13 cellular contexts compared by ENCODE assay signal in the genomic region with DNA sequence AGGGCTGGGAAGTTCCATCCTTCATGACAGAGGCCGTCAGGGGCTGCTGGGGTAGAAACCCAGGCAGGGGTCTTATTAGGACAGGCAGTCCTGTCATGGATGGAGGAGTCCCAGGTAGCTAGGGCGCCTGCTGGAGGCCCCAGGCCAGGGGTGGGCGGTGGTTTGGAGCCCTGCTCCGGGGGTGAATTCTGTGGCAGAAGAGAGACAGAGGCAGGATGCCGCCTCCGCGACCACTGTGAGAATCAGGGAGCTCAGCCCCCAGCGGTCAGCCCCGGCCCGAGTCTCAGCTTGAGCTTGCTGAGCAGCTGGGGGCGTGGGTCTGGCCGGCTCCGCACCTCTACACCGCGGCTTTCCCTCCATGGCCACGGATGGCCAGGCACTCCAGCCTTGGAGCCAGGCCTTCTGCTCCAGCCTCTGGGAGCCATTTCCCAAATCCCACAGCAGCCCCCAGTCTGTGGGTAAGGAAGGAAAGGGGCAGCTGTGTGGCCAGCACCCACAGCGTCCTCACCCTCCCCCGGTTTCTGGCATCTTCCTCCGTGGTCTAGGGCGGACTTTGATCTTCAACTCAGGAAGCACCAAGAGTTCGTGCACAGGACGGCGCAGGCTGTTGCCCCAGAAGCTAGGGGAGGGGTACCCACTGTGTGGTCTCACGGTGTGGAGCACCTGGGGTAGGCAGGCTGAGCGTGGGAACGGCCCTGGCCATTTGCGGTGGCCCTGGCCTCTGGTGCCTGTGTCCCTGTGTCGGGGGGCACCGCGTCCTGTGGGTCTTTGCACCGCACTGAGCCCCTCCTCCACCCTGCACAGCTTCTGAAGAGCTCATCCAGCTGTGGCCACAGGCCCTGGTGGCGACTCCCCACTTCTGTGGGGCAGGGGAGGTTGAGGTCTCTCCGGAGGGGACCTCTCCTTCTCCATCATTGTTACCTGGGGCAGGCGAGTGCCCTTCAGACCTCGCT. TPM values are rescaled to one million over a fixed set of nuclear protein-coding genes. Genes with fewer than 3 reads are reported as not detected.
A peak's percentile ranks its signal among the peaks of the same experiment; 100 is the strongest.
DNase-seq lines count a peak whose midpoint lies in the region; ATAC-seq and TF ChIP-seq lines count a peak whose summit lies in the region.
"Had no signal": no experiment of that assay in that cellular context is flagged by ENCODE, and none has a peak within 500 bp of the region (broad histone marks: within the 10 kb centered on the region; RNA-seq: fewer than 3 reads in every experiment).

No MANE protein-coding gene starts in this region.

- TF ChIP-seq CTCF in Caco-2 (IDR thresholded peaks at IDR 0.05; ENCODE audit: insufficient read depth in 1 of 2, low read depth in 1 of 2, low read length in 1 of 2, severe bottlenecking in 1 of 2, unreplicated experiment in 1 of 2) (no peak), Peyer's patch (IDR thresholded peaks at IDR 0.05) (no peak), prostate gland (IDR thresholded peaks at IDR 0.05) (no peak)

- no peaks in the 10 kb centered on the region for H3K36me3 Mint-ChIP-seq in Caco-2 (ENCODE audit: insufficient read depth, unreplicated experiment)
- H3K36me3 Mint-ChIP-seq in activated naive CD4-positive, alpha-beta T cell treated with anti-CD3 and anti-CD28 coated beads for 36 hours (ENCODE audit: low read depth), result peaks cover 11% of the 10 kb centered on the region
- H3K36me3 Mint-ChIP-seq in naive thymus-derived CD8-positive, alpha-beta T cell, result no peaks in the 10 kb centered on the region

- ATAC-seq in naive thymus-derived CD8-positive, alpha-beta T cell, result peak; percentile 46 to 55
- ATAC-seq in HG02588 (IDR thresholded peaks at IDR 0.05; ENCODE audit: unreplicated experiment) (no peak), HG02642 (IDR thresholded peaks at IDR 0.05; ENCODE audit: poor library complexity, unreplicated experiment) (no peak), GM19035 (IDR thresholded peaks at IDR 0.05; ENCODE audit: unreplicated experiment) (no peak)
- ATAC-seq: sciatic nerve had no signal

- intact Hi-C loops in Caco-2 (cut with micrococcal nuclease; ENCODE audit: unreplicated experiment), result no loop called here
- intact Hi-C loops in activated naive CD4-positive, alpha-beta T cell treated with anti-CD3 and anti-CD28 coated beads for 36 hours (cut with micrococcal nuclease), result loop anchor here (1.0 kb wide), 1 partner anchor 47 kb away; no protein-coding TSS in a partner anchor
- intact Hi-C loops in prostate gland (cut with DNase I), result no loop called here

- peak in 1 of 2 experiments; percentile 55 for DNase-seq in Caco-2
- peak in 1 of 3 donors; percentile 45 for DNase-seq in Peyer's patch
- peak; percentile 58 for DNase-seq in activated naive CD4-positive, alpha-beta T cell treated with anti-CD3 and anti-CD28 coated beads for 36 hours
- peak in 6 of 10 donors; percentile 37 to 76 (median 64) for DNase-seq in naive thymus-derived CD8-positive, alpha-beta T cell
- no peak for DNase-seq in prostate gland (ENCODE audit: low spot score)

- no peaks in the 10 kb centered on the region for H3K4me1 Mint-ChIP-seq in Caco-2 (ENCODE audit: low read depth, unreplicated experiment)
- H3K4me1 Mint-ChIP-seq in activated naive CD4-positive, alpha-beta T cell treated with anti-CD3 and anti-CD28 coated beads for 36 hours (ENCODE audit: low read depth), result peaks cover 79% of the 10 kb centered on the region
- peaks cover 43 to 93% (median 81%) of the 10 kb centered on the region in 4 donors for H3K4me1 Mint-ChIP-seq in naive thymus-derived CD8-positive, alpha-beta T cell

- H3K4me3 ChIP-seq in Caco-2 (ENCODE audit: low read depth, low read length) (no peak overlapping the region), Peyer's patch (peak overlapping the region in 2 of 4 donors; percentile 11 to 13), prostate gland (no peak overlapping the region)

- H3K4me3 Mint-ChIP-seq in Caco-2 (ENCODE audit: unreplicated experiment), result no peak overlapping the region
- H3K4me3 Mint-ChIP-seq in activated naive CD4-positive, alpha-beta T cell treated with anti-CD3 and anti-CD28 coated beads for 36 hours, result peak overlapping the region; percentile 93
- H3K4me3 Mint-ChIP-seq in naive thymus-derived CD8-positive, alpha-beta T cell, result peak overlapping the region; percentile 80 to 97 (median 89)

- H3K36me3 ChIP-seq in Caco-2 (ENCODE audit: control insufficient read depth, insufficient read depth, low read length) (no peaks in the 10 kb centered on the region), Peyer's patch (no peaks in the 10 kb centered on the region), prostate gland (no peaks in the 10 kb centered on the region)

- H3K27ac Mint-ChIP-seq in Caco-2 (ENCODE audit: unreplicated experiment), result peak overlapping the region; percentile 50
- H3K27ac Mint-ChIP-seq in activated naive CD4-positive, alpha-beta T cell treated with anti-CD3 and anti-CD28 coated beads for 36 hours, result peak overlapping the region; percentile 100
- H3K27ac Mint-ChIP-seq in naive thymus-derived CD8-positive, alpha-beta T cell, result peak overlapping the region; percentile 82 to 100 (median 100)

- H3K27me3 ChIP-seq in Caco-2 (replicated peaks; ENCODE audit: control insufficient read depth, insufficient read depth, low read length), result no peaks in the 10 kb centered on the region
- H3K27me3 ChIP-seq in Peyer's patch, result no peaks in the 10 kb centered on the region
- no peaks in the 10 kb centered on the region for H3K27me3 ChIP-seq in prostate gland (replicated peaks; ENCODE audit: insufficient read depth)

- no peaks in the 10 kb centered on the region for H3K9me3 ChIP-seq in Caco-2
- H3K9me3 ChIP-seq in Peyer's patch, result no peaks in the 10 kb centered on the region
- H3K9me3 ChIP-seq in prostate gland, result no peaks in the 10 kb centered on the region

- peak overlapping the region in 3 of 4 donors; percentile 46 to 75 (median 73) for H3K27ac ChIP-seq in Peyer's patch
- H3K27ac ChIP-seq in prostate gland, result no peak overlapping the region
- H3K27ac ChIP-seq: epithelial cell of prostate had no signal

- CTCF ChIA-PET in Caco-2 (lab: Charles Lee), result no interaction called here
- CTCF ChIA-PET in activated naive CD4-positive, alpha-beta T cell treated with anti-CD3 and anti-CD28 coated beads for 36 hours (lab: Charles Lee), result interaction anchor here (0.9 to 8.4 kb wide), 6 partner anchors 13 to 111 kb away, joined by 3 to 60 read pairs (median 10); a partner anchor contains a TSS

- 90% methylated on average over 23 of the region's 35 CpGs for WGBS in prostate gland

- H3K27me3 Mint-ChIP-seq in Caco-2 (ENCODE audit: insufficient read depth, unreplicated experiment), result no peaks in the 10 kb centered on the region
- no peaks in the 10 kb centered on the region for H3K27me3 Mint-ChIP-seq in activated naive CD4-positive, alpha-beta T cell treated with anti-CD3 and anti-CD28 coated beads for 36 hours (ENCODE audit: low read depth)
- H3K27me3 Mint-ChIP-seq in naive thymus-derived CD8-positive, alpha-beta T cell, result no peaks in the 10 kb centered on the region

- no TSS peak for BruUV-seq in Caco-2 (replicated peaks; lab: Mats Ljungman, UMichigan)

- no peaks in the 10 kb centered on the region for H3K9me3 Mint-ChIP-seq in Caco-2 (ENCODE audit: unreplicated experiment)
- H3K9me3 Mint-ChIP-seq in activated naive CD4-positive, alpha-beta T cell treated with anti-CD3 and anti-CD28 coated beads for 36 hours, result peaks cover 3% of the 10 kb centered on the region
- no peaks in the 10 kb centered on the region for H3K9me3 Mint-ChIP-seq in naive thymus-derived CD8-positive, alpha-beta T cell

- H3K4me1 ChIP-seq in Caco-2, result peaks cover 28% of the 10 kb centered on the region
- peaks cover 2 to 41% (median 29%) of the 10 kb centered on the region in 4 donors for H3K4me1 ChIP-seq in Peyer's patch
- peaks cover 8% of the 10 kb centered on the region for H3K4me1 ChIP-seq in prostate gland (replicated peaks)

- TF ChIP-seq POLR2A in Peyer's patch (IDR thresholded peaks at IDR 0.05) (no peak), prostate gland (IDR thresholded peaks at IDR 0.05) (no peak)

- POLR2A ChIA-PET in Caco-2 (lab: Charles Lee), result interaction anchor here (1.0 to 1.1 kb wide), 2 partner anchors 11 kb away, joined by 3 to 4 read pairs; no protein-coding TSS in a partner anchor
- POLR2A ChIA-PET in naive thymus-derived CD8-positive, alpha-beta T cell (lab: Charles Lee), result interaction anchor here (0.5 to 12.7 kb wide), 11 partner anchors 9 to 213 kb away, joined by 3 to 344 read pairs (median 6); a partner anchor contains a TSS

RNA-seq across cellular contexts. Expression of a gene that starts 14.1 kb away (rescaled TPM):
- total RNA-seq in Caco-2 (2022) (0.37 and 0.93 TPM in 2 replicates), Peyer's patch (10 to 100 TPM in 3 of 4 donors, not detected in 1; 11.6 to 15.4 (median 15.2) TPM), prostate gland (1 to 10 TPM in 1 of 2 donors, not detected in 1; 2.8 TPM)
- 100 to 1,000 TPM; 635 to 646 TPM for total RNA-seq in activated naive CD4-positive, alpha-beta T cell treated with anti-CD3 and anti-CD28 coated beads for 36 hours
- total RNA-seq in naive thymus-derived CD8-positive, alpha-beta T cell, result 10 to 100 TPM; 66.9 to 67.8 TPM
- 100 to 1,000 TPM; 166 to 233 (median 205) TPM for polyA plus RNA-seq in naive thymus-derived CD8-positive, alpha-beta T cell
- total RNA-seq: NCI-H460, SK-MEL-5 had no signal

RNA-seq across cellular contexts. Expression of a gene that starts 29.8 kb away (rescaled TPM):
- total RNA-seq in Caco-2 (2022) (196 TPM in 2 replicates), Peyer's patch (100 to 1,000 TPM; 148 to 232 (median 215) TPM), prostate gland (100 to 1,000 TPM in 1 of 2 donors, 10 to 100 TPM in 1; 80.3 to 155 TPM)
- total RNA-seq in activated naive CD4-positive, alpha-beta T cell treated with anti-CD3 and anti-CD28 coated beads for 36 hours, result 100 to 1,000 TPM in 1 of 2 experiments, 10 to 100 TPM in 1; 99.8 to 100 TPM
- 100 to 1,000 TPM; 184 to 201 TPM for total RNA-seq in naive thymus-derived CD8-positive, alpha-beta T cell
- polyA plus RNA-seq in naive thymus-derived CD8-positive, alpha-beta T cell, result 10 to 100 TPM; 47.6 to 72.1 (median 48.6) TPM

RNA-seq across cellular contexts. Expression of a gene that starts 30.3 kb away (rescaled TPM):
- total RNA-seq in Caco-2 (2022) (0.37 and 0.75 TPM in 2 replicates), Peyer's patch (100 to 1,000 TPM in 2 of 4 donors, 10 to 100 TPM in 2; 10.7 to 258 (median 94.5) TPM), prostate gland (10 to 100 TPM in 1 of 2 donors, 1 to 10 TPM in 1; 9.0 to 12.5 TPM)
- 1 to 10 TPM; 2.8 to 3.8 TPM for total RNA-seq in activated naive CD4-positive, alpha-beta T cell treated with anti-CD3 and anti-CD28 coated beads for 36 hours
- under 1 TPM in 1 of 2 experiments, not detected in 1; 0.18 TPM for total RNA-seq in naive thymus-derived CD8-positive, alpha-beta T cell
- 1 to 10 TPM in 1 of 3 donors, not detected in 2; 1.2 TPM for polyA plus RNA-seq in naive thymus-derived CD8-positive, alpha-beta T cell

RNA-seq across cellular contexts. Expression of a gene that starts 55.8 kb away (rescaled TPM):
- total RNA-seq in Caco-2 (2022) (3.4 and 4.2 TPM in 2 replicates), Peyer's patch (not detected), prostate gland (10 to 100 TPM in 1 of 2 donors, not detected in 1; 10.6 TPM)
- under 1 TPM in 1 of 2 experiments, not detected in 1; 0.21 TPM for total RNA-seq in activated naive CD4-positive, alpha-beta T cell treated with anti-CD3 and anti-CD28 coated beads for 36 hours
- not detected for total RNA-seq in naive thymus-derived CD8-positive, alpha-beta T cell
- not detected for polyA plus RNA-seq in naive thymus-derived CD8-positive, alpha-beta T cell
- total RNA-seq: MCF 10A, sciatic nerve had no signal

Comparison
In these comparisons a context has a peak if more than half of its experiments do, and no peak if none do; other contexts are left out.
1. H3K27ac Mint-ChIP-seq: peak in every context shown above with its lines; median percentile 100 in activated naive CD4-positive, alpha-beta T cell treated with anti-CD3 and anti-CD28 coated beads for 36 hours; 100 in naive thymus-derived CD8-positive, alpha-beta T cell; 50 in Caco-2.
2. H3K27ac ChIP-seq: peak in Peyer's patch (3 of 4); none in prostate gland (0 of 2).
3. ATAC-seq: peak in naive thymus-derived CD8-positive, alpha-beta T cell (2 of 2); none in HG02588 (single experiment), HG02642 (single experiment) and GM19035 (single experiment).
4. RNA of a gene that starts 14.1 kb away (total RNA-seq): 635 to 646 TPM in activated naive CD4-positive, alpha-beta T cell treated with anti-CD3 and anti-CD28 coated beads for 36 hours; 66.9 to 67.8 TPM in naive thymus-derived CD8-positive, alpha-beta T cell, 11.6 to 15.4 TPM in Peyer's patch, 2.8 TPM in prostate gland and 0.37 to 0.93 TPM in Caco-2; every median in the first group is over 4 times any median in the second.